In genomic region chr12:110537605-110538409, GRCh38 we compare ENCODE assay signal across 7 cellular contexts. TPM values are rescaled to one million over a fixed set of nuclear protein-coding genes. Genes with fewer than 3 reads are reported as not detected.
A peak's percentile ranks its signal among the peaks of the same experiment; 100 is the strongest.
DNase-seq lines count a peak whose midpoint lies in the region; ATAC-seq and TF ChIP-seq lines count a peak whose summit lies in the region.

No MANE protein-coding gene starts in this region.

- H3K4me3 ChIP-seq in breast epithelium (no peak overlapping the region), testis (no peak overlapping the region), BE2C (ENCODE audit: low read depth, low read length) (no peak overlapping the region)

- no peaks in the 10 kb centered on the region for H3K36me3 ChIP-seq in breast epithelium
- no peaks in the 10 kb centered on the region for H3K36me3 ChIP-seq in testis (ENCODE audit: low read depth, missing control alignments)
- peaks cover 18% of the 10 kb centered on the region for H3K36me3 ChIP-seq in BE2C

- no peaks in the 10 kb centered on the region for H3K9me3 ChIP-seq in breast epithelium
- H3K9me3 ChIP-seq in testis, result no peaks in the 10 kb centered on the region
- H3K9me3 ChIP-seq in BE2C, result no peaks in the 10 kb centered on the region

- peak overlapping the region; percentile 13 to 72 for H3K27ac ChIP-seq in breast epithelium
- H3K27ac ChIP-seq in testis, result no peak overlapping the region

- H3K4me1 ChIP-seq in breast epithelium (peaks cover 0 to 7% of the 10 kb centered on the region in 2 donors), testis (peaks cover 8% of the 10 kb centered on the region), BE2C (no peaks in the 10 kb centered on the region)

- H3K27me3 ChIP-seq in breast epithelium (no peaks in the 10 kb centered on the region), testis (no peaks in the 10 kb centered on the region), BE2C (no peaks in the 10 kb centered on the region)

- peak; percentile 75 for ATAC-seq in left lobe of liver
- no peak for ATAC-seq in HG03025 (IDR thresholded peaks at IDR 0.05; ENCODE audit: low FRiP score, unreplicated experiment)
- no peak for ATAC-seq in GM21576 (IDR thresholded peaks at IDR 0.05; ENCODE audit: unreplicated experiment)

- TF ChIP-seq CTCF in breast epithelium (IDR thresholded peaks at IDR 0.05) (no peak), testis (IDR thresholded peaks at IDR 0.05) (no peak), BE2C (IDR thresholded peaks at IDR 0.05; ENCODE audit: low read depth, low read length) (no peak)

- TF ChIP-seq POLR2A in breast epithelium (IDR thresholded peaks at IDR 0.05) (no peak), testis (IDR thresholded peaks at IDR 0.05) (no peak)

- WGBS in testis, 2 donors, result 68 to 72% methylated on average over 9 of the region's 9 CpGs

- intact Hi-C loops in breast epithelium (cut with DNase I; ENCODE audit: low total_unique reads), result no loop called here
- intact Hi-C loops in testis (cut with DNase I; ENCODE audit: low total_unique reads), result no loop called here

- DNase-seq in NCI-H2029 treated with DMSO at 0.1 percent for 48 hours (lab: John Stamatoyannopoulos, UW) (peak; percentile 91), breast epithelium (ENCODE audit: low spot score in 2 of 2) (peak in 1 of 2 donors; percentile 79), left lobe of liver (ENCODE audit: low spot score) (peak; percentile 82), testis (peak; percentile 58), BE2C (no peak)

RNA-seq across cellular contexts. Expression of gene RAD9B, which starts 35.7 kb away (rescaled TPM):
- total RNA-seq in breast epithelium (1 to 10 TPM in 1 of 3 donors, under 1 TPM in 2; 0.48 to 2.8 (median 0.66) TPM), left lobe of liver (0.25 TPM), testis (10 to 100 TPM; 12.8 to 29.1 TPM)
- polyA plus RNA-seq in testis (ENCODE audit: insufficient read depth, low read depth, low replicate concordance), result 21.8 TPM
- polyA plus RNA-seq in BE2C (2012; ENCODE audit: insufficient read depth, insufficient read length, low read depth), result 0.22 TPM

RNA-seq across cellular contexts. Expression of gene VPS29, which starts 35.9 kb away (rescaled TPM):
- total RNA-seq in breast epithelium, result 100 to 1,000 TPM in 1 of 3 donors, 10 to 100 TPM in 2; 82.9 to 135 (median 96.7) TPM
- 42.3 TPM for total RNA-seq in left lobe of liver
- 10 to 100 TPM; 66.3 to 74.5 TPM for total RNA-seq in testis
- polyA plus RNA-seq in testis (ENCODE audit: insufficient read depth, low read depth, low replicate concordance), result 81.9 TPM
- polyA plus RNA-seq in BE2C (2012; ENCODE audit: insufficient read depth, insufficient read length, low read depth), result 50.9 TPM

RNA-seq across cellular contexts. Expression of gene PPTC7, which starts 45.3 kb away (rescaled TPM):
- total RNA-seq in breast epithelium (10 to 100 TPM; 21.6 to 31.9 (median 26.7) TPM), left lobe of liver (12.7 TPM), testis (10 to 100 TPM; 29.0 to 30.8 TPM)
- 23.7 TPM for polyA plus RNA-seq in testis (ENCODE audit: insufficient read depth, low read depth, low replicate concordance)
- 13.8 TPM for polyA plus RNA-seq in BE2C (2012; ENCODE audit: insufficient read depth, insufficient read length, low read depth)

Comparison
In these comparisons a context has a peak if more than half of its experiments do, and no peak if none do; other contexts are left out.
1. H3K27ac ChIP-seq: peak in breast epithelium (2 of 2); none in testis (0 of 2).